In genomic region chr18:35112696-35113095, GRCh38 we compare ENCODE assay signal across 9 cellular contexts.
"Had no signal": no experiment of that assay in that cellular context is flagged by ENCODE, and none has a peak within 500 bp of the region (broad histone marks: within the 10 kb centered on the region; RNA-seq: fewer than 3 reads in every experiment).

No MANE protein-coding gene starts in this region.

- H3K27ac ChIP-seq: GM23248, HL-60, KMS-11 had no signal

- H3K4me1 ChIP-seq: HAP-1 had no signal

- H3K4me3 ChIP-seq: GM23248, HAP-1 had no signal

- H3K27ac Mint-ChIP-seq: HFFc6 had no signal

- H3K9me3 Mint-ChIP-seq: HFFc6, IgD-negative memory B cell had no signal

- H3K27me3 Mint-ChIP-seq: IgD-negative memory B cell had no signal

- H2AFZ ChIP-seq: GM23248 had no signal

- H3K36me3 ChIP-seq: HAP-1 had no signal

- H3K4me2 ChIP-seq: KMS-11 had no signal

- H3K9ac ChIP-seq: GM23248, KMS-11 had no signal

- H3K9me3 ChIP-seq: HAP-1 had no signal

- H3K4me3 Mint-ChIP-seq: HFFc6 had no signal

- ATAC-seq: HCT116 had no signal

- DNase-seq: GM23248, GOT3, H7, HFFc6 had no signal
